In genomic region chr12:50507474-50507838, GRCh38 we compare ENCODE assay signal across 12 cellular contexts. TPM values are rescaled to one million over a fixed set of nuclear protein-coding genes. Genes with fewer than 3 reads are reported as not detected.
DNase-seq lines count a peak whose midpoint lies in the region; ATAC-seq and TF ChIP-seq lines count a peak whose summit lies in the region.
"Had no signal": no experiment of that assay in that cellular context is flagged by ENCODE, and none has a peak within 500 bp of the region (broad histone marks: within the 10 kb centered on the region; RNA-seq: fewer than 3 reads in every experiment).

No MANE protein-coding gene starts in this region.

- H3K4me1 Mint-ChIP-seq in activated naive CD4-positive, alpha-beta T cell treated with anti-CD3 and anti-CD28 coated beads for 36 hours (ENCODE audit: low read depth): peaks cover 52% of the 10 kb centered on the region
- peaks cover 55% of the 10 kb centered on the region for H3K4me1 Mint-ChIP-seq in activated naive CD8-positive, alpha-beta T cell treated with anti-CD3 and anti-CD28 coated beads, Interleukin-2, amount 50 U/mL, for 24 hours

- peaks cover 27% of the 10 kb centered on the region for H3K4me1 ChIP-seq in mesodermal cell (ENCODE audit: control insufficient read depth, insufficient read depth, low read length, poor library complexity, severe bottlenecking)

- H3K4me3 ChIP-seq in mesodermal cell (ENCODE audit: extremely low read depth, insufficient read depth, low read length, poor library complexity, severe bottlenecking) (no peak overlapping the region), WERI-Rb-1 (ENCODE audit: low read depth, low read length) (no peak overlapping the region)

- H3K9me3 ChIP-seq in mesodermal cell (ENCODE audit: control insufficient read depth, low read length) (no peaks in the 10 kb centered on the region), WERI-Rb-1 (ENCODE audit: severe bottlenecking) (no peaks in the 10 kb centered on the region)

- H3K27me3 Mint-ChIP-seq in activated naive CD4-positive, alpha-beta T cell treated with anti-CD3 and anti-CD28 coated beads for 36 hours (ENCODE audit: low read depth): no peaks in the 10 kb centered on the region
- H3K27me3 Mint-ChIP-seq in activated naive CD8-positive, alpha-beta T cell treated with anti-CD3 and anti-CD28 coated beads, Interleukin-2, amount 50 U/mL, for 24 hours: no peaks in the 10 kb centered on the region

- H3K9me3 Mint-ChIP-seq in activated naive CD4-positive, alpha-beta T cell treated with anti-CD3 and anti-CD28 coated beads for 36 hours: no peaks in the 10 kb centered on the region
- H3K9me3 Mint-ChIP-seq in activated naive CD8-positive, alpha-beta T cell treated with anti-CD3 and anti-CD28 coated beads, Interleukin-2, amount 50 U/mL, for 24 hours: no peaks in the 10 kb centered on the region

- CTCF ChIA-PET in activated naive CD4-positive, alpha-beta T cell treated with anti-CD3 and anti-CD28 coated beads for 36 hours (lab: Charles Lee): interaction anchor here (0.6 to 7.7 kb wide), 10 partner anchors 11 to 344 kb away, joined by 3 to 130 read pairs (median 4); no protein-coding TSS in a partner anchor

- intact Hi-C loops in activated naive CD4-positive, alpha-beta T cell treated with anti-CD3 and anti-CD28 coated beads for 36 hours (cut with micrococcal nuclease): loop anchor here (1.0 to 5.0 kb wide), 2 partner anchors 26 to 115 kb away; no protein-coding TSS in a partner anchor

- peak overlapping the region; percentile 91 for H3K4me3 Mint-ChIP-seq in activated naive CD4-positive, alpha-beta T cell treated with anti-CD3 and anti-CD28 coated beads for 36 hours
- H3K4me3 Mint-ChIP-seq in activated naive CD8-positive, alpha-beta T cell treated with anti-CD3 and anti-CD28 coated beads, Interleukin-2, amount 50 U/mL, for 24 hours: peak overlapping the region; percentile 91

- 80 to 96% methylated on average over 4 to 5 of the region's 11 CpGs for WGBS in mesodermal cell (ENCODE audit: insufficient coverage in 2 of 2), 2 experiments

- H3K36me3 Mint-ChIP-seq in activated naive CD4-positive, alpha-beta T cell treated with anti-CD3 and anti-CD28 coated beads for 36 hours (ENCODE audit: low read depth): peaks cover 6% of the 10 kb centered on the region
- peaks cover 3% of the 10 kb centered on the region for H3K36me3 Mint-ChIP-seq in activated naive CD8-positive, alpha-beta T cell treated with anti-CD3 and anti-CD28 coated beads, Interleukin-2, amount 50 U/mL, for 24 hours (ENCODE audit: low read depth)

- ATAC-seq in activated naive CD8-positive, alpha-beta T cell treated with anti-CD3 and anti-CD28 coated beads, Interleukin-2, amount 50 U/mL, for 24 hours: no peak

- no peak for TF ChIP-seq CTCF in WERI-Rb-1 (IDR thresholded peaks at IDR 0.05; ENCODE audit: low read depth, low read length)

- peak; percentile 20 for DNase-seq in activated naive CD4-positive, alpha-beta T cell treated with anti-CD3 and anti-CD28 coated beads for 36 hours
- DNase-seq in activated naive CD4-positive, alpha-beta T cell treated with Interleukin-2 at 50 U/mL for 16 hours: no peak
- DNase-seq in activated naive CD8-positive, alpha-beta T cell treated with anti-CD3 and anti-CD28 coated beads, Interleukin-2, amount 50 U/mL, for 24 hours: no peak
- peak in 1 of 49 donors; percentile 25 for DNase-seq in substantia nigra (lab: John Stamatoyannopoulos, UW)
- no peak for DNase-seq in WERI-Rb-1
- DNase-seq in putamen (ENCODE audit: low spot score): no peak
- no peak for DNase-seq in NCI-H187 (lab: John Stamatoyannopoulos, UW)
- DNase-seq: activated CD4-positive, CD25-positive, alpha-beta regulatory T cell; effector CD8-positive, alpha-beta T cell; KG1; stimulated activated CD4-positive, alpha-beta T cell treated with anti-CD3 and anti-CD28 coated beads, Interleukin-15, amount 100 ng/mL, for 24 hours had no signal

- H3K36me3 ChIP-seq in mesodermal cell (ENCODE audit: control insufficient read depth, insufficient read depth, low read length): peaks cover 3% of the 10 kb centered on the region
- H3K36me3 ChIP-seq in WERI-Rb-1: no peaks in the 10 kb centered on the region

- H3K27ac ChIP-seq in mesodermal cell (ENCODE audit: low read depth, low read length, severe bottlenecking): peak overlapping the region; percentile 43
- H3K27ac ChIP-seq in substantia nigra (ENCODE audit: low read depth, low read length, poor library complexity, severe bottlenecking): peak overlapping the region; percentile 100
- H3K27ac ChIP-seq in WERI-Rb-1: no peak overlapping the region

- H3K27me3 ChIP-seq in WERI-Rb-1 (ENCODE audit: insufficient read depth, low read depth, severe bottlenecking): no peaks in the 10 kb centered on the region

- H3K27ac Mint-ChIP-seq in activated naive CD4-positive, alpha-beta T cell treated with anti-CD3 and anti-CD28 coated beads for 36 hours: peak overlapping the region; percentile 75
- no peak overlapping the region for H3K27ac Mint-ChIP-seq in activated naive CD8-positive, alpha-beta T cell treated with anti-CD3 and anti-CD28 coated beads, Interleukin-2, amount 50 U/mL, for 24 hours

RNA-seq across cellular contexts. Expression of gene DIP2B, which starts 2.7 kb away (rescaled TPM):
- total RNA-seq in activated naive CD4-positive, alpha-beta T cell treated with anti-CD3 and anti-CD28 coated beads for 36 hours: 10 to 100 TPM; 27.8 to 28.2 TPM
- 23.4 TPM for polyA plus RNA-seq in mesodermal cell (2013, experiment 1 of 2)
- polyA plus RNA-seq in mesodermal cell (2013, experiment 2 of 2): 21.9 TPM
